8 cellular contexts compared by ENCODE assay signal in genomic region chr11:118911880-118912741, GRCh38. TPM values are rescaled to one million over a fixed set of nuclear protein-coding genes. Genes with fewer than 3 reads are reported as not detected.
DNase-seq lines count a peak whose midpoint lies in the region; ATAC-seq and TF ChIP-seq lines count a peak whose summit lies in the region.

No MANE protein-coding gene starts in this region.

- H4K20me1 ChIP-seq in BLaER1: peaks cover 13% of the 10 kb centered on the region; the same call in 1 of the 2 replicates

- peak overlapping the region; percentile 99 for H3K4me2 ChIP-seq in BLaER1

- H3K36me3 ChIP-seq in BLaER1: peaks cover 12% of the 10 kb centered on the region

- POLR2A ChIA-PET in activated CD8-positive, alpha-beta T cell treated with anti-CD3 and anti-CD28 coated beads for 36 hours (lab: Charles Lee): interaction anchor here (0.5 to 2.9 kb wide), 9 partner anchors 17 to 180 kb away, joined by 3 to 24 read pairs (median 4); partner anchors contain the start of gene DDX6

- H3K9ac ChIP-seq in BLaER1: peak overlapping the region; percentile 85

- peak overlapping the region; percentile 81 for H3K4me3 Mint-ChIP-seq in activated CD8-positive, alpha-beta T cell treated with anti-CD3 and anti-CD28 coated beads for 36 hours
- H3K4me3 Mint-ChIP-seq in mesothelial cell of epicardium: peak overlapping the region; percentile 49

- peak overlapping the region; percentile 99 for H3K27ac Mint-ChIP-seq in activated CD8-positive, alpha-beta T cell treated with anti-CD3 and anti-CD28 coated beads for 36 hours
- peak overlapping the region; percentile 98 for H3K27ac Mint-ChIP-seq in mesothelial cell of epicardium

- H3K4me1 ChIP-seq in BLaER1: peaks cover 97% of the 10 kb centered on the region

- intact Hi-C loops in activated CD8-positive, alpha-beta T cell treated with anti-CD3 and anti-CD28 coated beads for 36 hours (cut with micrococcal nuclease): loop anchor here (2.0 kb wide), 1 partner anchor 19 kb away; no protein-coding TSS in a partner anchor

- DNase-seq in M059J (ENCODE audit: low read depth): peak; percentile 96
- DNase-seq in activated CD8-positive, alpha-beta T cell treated with anti-CD3 and anti-CD28 coated beads for 36 hours: peak; percentile 89
- peak; percentile 62 for DNase-seq in effector CD8-positive, alpha-beta T cell (lab: John Stamatoyannopoulos, UW)
- DNase-seq in mesothelial cell of epicardium (ENCODE audit: low spot score in 2 of 2, unreplicated experiment in 2 of 2): peak; percentile 78 to 84
- DNase-seq in stimulated activated CD8-positive, alpha-beta memory T cell treated with anti-CD3 and anti-CD28 coated beads, Interleukin-4, amount 100 ng/mL, for 24 hours (ENCODE audit: low read depth): peak; percentile 79
- no peak for DNase-seq in NCI-H446 treated with DMSO at 0.1 percent for 48 hours (lab: John Stamatoyannopoulos, UW)

- H3K27me3 Mint-ChIP-seq in activated CD8-positive, alpha-beta T cell treated with anti-CD3 and anti-CD28 coated beads for 36 hours: no peaks in the 10 kb centered on the region
- H3K27me3 Mint-ChIP-seq in mesothelial cell of epicardium (ENCODE audit: low read depth): no peaks in the 10 kb centered on the region

- H3K4me3 ChIP-seq in BLaER1: peak overlapping the region; percentile 64

- CTCF ChIA-PET in activated CD8-positive, alpha-beta T cell treated with anti-CD3 and anti-CD28 coated beads for 36 hours (lab: Charles Lee): interaction anchor here (0.6 to 3.6 kb wide), 9 partner anchors 28 to 222 kb away, joined by 3 to 17 read pairs (median 3); partner anchors contain the start of genes DDX6 and VPS11

- H3K4me1 Mint-ChIP-seq in activated CD8-positive, alpha-beta T cell treated with anti-CD3 and anti-CD28 coated beads for 36 hours (ENCODE audit: low read depth): peaks cover 78% of the 10 kb centered on the region
- peaks cover 83% of the 10 kb centered on the region for H3K4me1 Mint-ChIP-seq in mesothelial cell of epicardium

- no peaks in the 10 kb centered on the region for H3K27me3 ChIP-seq in BLaER1

- ATAC-seq in activated CD8-positive, alpha-beta T cell treated with anti-CD3 and anti-CD28 coated beads for 36 hours: peak; percentile 55
- no peak for ATAC-seq in HG02840 (IDR thresholded peaks at IDR 0.05; ENCODE audit: low FRiP score, unreplicated experiment)

- no peak for TF ChIP-seq CTCF in activated CD8-positive, alpha-beta T cell treated with anti-CD3 and anti-CD28 coated beads for 36 hours (IDR thresholded peaks at IDR 0.05)
- TF ChIP-seq CTCF in mesothelial cell of epicardium (IDR thresholded peaks at IDR 0.05; ENCODE audit: unreplicated experiment): no peak

- peak overlapping the region; percentile 96 for H3K27ac ChIP-seq in BLaER1

- H3K36me3 Mint-ChIP-seq in activated CD8-positive, alpha-beta T cell treated with anti-CD3 and anti-CD28 coated beads for 36 hours (ENCODE audit: low read depth): peaks cover 8% of the 10 kb centered on the region
- H3K36me3 Mint-ChIP-seq in mesothelial cell of epicardium: no peaks in the 10 kb centered on the region

- no peaks in the 10 kb centered on the region for H3K9me3 Mint-ChIP-seq in activated CD8-positive, alpha-beta T cell treated with anti-CD3 and anti-CD28 coated beads for 36 hours
- H3K9me3 Mint-ChIP-seq in mesothelial cell of epicardium: no peaks in the 10 kb centered on the region

- no peaks in the 10 kb centered on the region for H3K9me3 ChIP-seq in BLaER1

RNA-seq across cellular contexts. Expression of gene BCL9L, which starts 13.6 kb away (rescaled TPM):
- 15.9 and 27.4 TPM in 2 replicates for total RNA-seq in M059J (2014; rRNA removed; shearing (Covaris generic))
- total RNA-seq in activated CD8-positive, alpha-beta T cell treated with anti-CD3 and anti-CD28 coated beads for 36 hours: 10 to 100 TPM; 35.9 to 38.8 TPM
- total RNA-seq in mesothelial cell of epicardium: 88.6 to 92.4 TPM (median 91.7 TPM) in 3 replicates

RNA-seq across cellular contexts. Expression of gene CXCR5, which starts 28.4 kb away (rescaled TPM):
- total RNA-seq in M059J (2014; rRNA removed; shearing (Covaris generic)): not detected in 2 replicates
- total RNA-seq in activated CD8-positive, alpha-beta T cell treated with anti-CD3 and anti-CD28 coated beads for 36 hours: under 1 TPM; 0.60 to 0.92 TPM
- total RNA-seq in mesothelial cell of epicardium: not detected in 3 replicates

RNA-seq across cellular contexts. Expression of gene UPK2, which starts 44.0 kb away (rescaled TPM):
- not detected in 2 replicates for total RNA-seq in M059J (2014; rRNA removed; shearing (Covaris generic))
- total RNA-seq in activated CD8-positive, alpha-beta T cell treated with anti-CD3 and anti-CD28 coated beads for 36 hours: 1 to 10 TPM; 1.5 to 2.2 TPM
- 2.2 to 3.0 TPM (median 2.7 TPM) in 3 replicates for total RNA-seq in mesothelial cell of epicardium

RNA-seq across cellular contexts. Expression of gene FOXR1, which starts 59.5 kb away (rescaled TPM):
- not detected in 2 replicates for total RNA-seq in M059J (2014; rRNA removed; shearing (Covaris generic))
- not detected for total RNA-seq in activated CD8-positive, alpha-beta T cell treated with anti-CD3 and anti-CD28 coated beads for 36 hours
- not detected in 3 replicates for total RNA-seq in mesothelial cell of epicardium
